ENCODE assay signal across 14 cellular contexts in genomic region chr3:123285066-123285465, GRCh38.
DNase-seq lines count a peak whose midpoint lies in the region; ATAC-seq and TF ChIP-seq lines count a peak whose summit lies in the region.
"Had no signal": no experiment of that assay in that cellular context is flagged by ENCODE, and none has a peak within 500 bp of the region (broad histone marks: within the 10 kb centered on the region; RNA-seq: fewer than 3 reads in every experiment).

No MANE protein-coding gene starts in this region.

- H3K27me3 ChIP-seq in mammary epithelial cell (ENCODE audit: insufficient read depth, low read length) (no peaks in the 10 kb centered on the region), breast epithelium (no peaks in the 10 kb centered on the region), PC-3 (ENCODE audit: low read length) (0 out of 2 replicates have a peak, but pooled peaks cover 9% of the 10 kb centered on the region)
- H3K27me3 ChIP-seq in effector memory CD4-positive, alpha-beta T cell (replicated peaks; ENCODE audit: control insufficient read depth, insufficient read depth, low read length, poor library complexity, severe bottlenecking) = no peaks in the 10 kb centered on the region
- H3K27me3 ChIP-seq: BLaER1, SJSA1 had no signal

- TF ChIP-seq CTCF in mammary epithelial cell (conservative IDR thresholded peaks at IDR 0.05 in 1 of 2, IDR thresholded peaks at IDR 0.05 in 1 of 2; ENCODE audit: extremely low read depth in 1 of 2, insufficient read depth in 1 of 2, low read depth in 1 of 2, low read length in 2 of 2) = no peak
- TF ChIP-seq CTCF in breast epithelium (IDR thresholded peaks at IDR 0.05) = no peak
- TF ChIP-seq CTCF in PC-3 (conservative IDR thresholded peaks at IDR 0.05; ENCODE audit: low read depth, low read length) = no peak

- CTCF ChIA-PET in mammary epithelial cell (lab: Charles Lee; ENCODE audit: low non-redundant PET) (no interaction called here), PC-3 (lab: Charles Lee) (no interaction called here)

- BruUV-seq in mammary epithelial cell (replicated peaks; lab: Mats Ljungman, UMichigan) = no TSS peak
- BruUV-seq in PC-3 (replicated peaks; lab: Mats Ljungman, UMichigan) = no TSS peak

- ATAC-seq in PC-3 (peak; percentile 56), GM19467 (IDR thresholded peaks at IDR 0.05; ENCODE audit: unreplicated experiment) (no peak), GM21737 (IDR thresholded peaks at IDR 0.05; ENCODE audit: unreplicated experiment) (no peak)

- POLR2A ChIA-PET in PC-3 (lab: Charles Lee; ENCODE audit: unreplicated experiment) = interaction anchor here (0.6 kb wide), 1 partner anchor 12 kb away, joined by 4 read pairs; no protein-coding TSS in a partner anchor

- in situ Hi-C loops in mammary epithelial cell (cut with MboI; ENCODE audit: low sequenced_read_pairs in 2 of 2) = no loop called here

- H3K36me3 ChIP-seq in mammary epithelial cell (ENCODE audit: insufficient read depth, low read length) = no peaks in the 10 kb centered on the region
- no peaks in the 10 kb centered on the region for H3K36me3 ChIP-seq in breast epithelium
- H3K36me3 ChIP-seq in PC-3 (ENCODE audit: low read depth, low read length) = no peaks in the 10 kb centered on the region
- H3K36me3 ChIP-seq in effector memory CD4-positive, alpha-beta T cell (ENCODE audit: control insufficient read depth, insufficient read depth, low read length) = no peaks in the 10 kb centered on the region
- H3K36me3 ChIP-seq: BLaER1, SJSA1 had no signal

- H3K9ac ChIP-seq in mammary epithelial cell (ENCODE audit: insufficient read depth, low read length) = no peak overlapping the region
- H3K9ac ChIP-seq in PC-3 (ENCODE audit: low read length) = no peak overlapping the region
- H3K9ac ChIP-seq: BLaER1 had no signal

- no peak for TF ChIP-seq POLR2A in breast epithelium (IDR thresholded peaks at IDR 0.05)

- intact Hi-C loops in mammary epithelial cell (cut with micrococcal nuclease) (no loop called here), breast epithelium (cut with DNase I; ENCODE audit: low total_unique reads) (no loop called here), PC-3 (cut with micrococcal nuclease) (no loop called here)

- no peak overlapping the region for H2AFZ ChIP-seq in mammary epithelial cell (ENCODE audit: low read depth, low read length)
- H2AFZ ChIP-seq in PC-3 (ENCODE audit: low read length) = no peak overlapping the region

- no peak overlapping the region for H3K27ac ChIP-seq in mammary epithelial cell (ENCODE audit: insufficient read depth, low read depth, low read length)
- H3K27ac ChIP-seq in breast epithelium = no peak overlapping the region
- H3K27ac ChIP-seq in PC-3 (ENCODE audit: low read length) = no peak overlapping the region
- peak overlapping the region; percentile 9 for H3K27ac ChIP-seq in caudate nucleus (ENCODE audit: low read depth, low read length)
- no peak overlapping the region for H3K27ac ChIP-seq in effector memory CD4-positive, alpha-beta T cell (ENCODE audit: insufficient read depth, low read length, poor library complexity, severe bottlenecking)
- H3K27ac ChIP-seq: 22Rv1, BLaER1, SJSA1 had no signal

- H3K79me2 ChIP-seq in mammary epithelial cell (ENCODE audit: insufficient read depth, low read length) (no peaks in the 10 kb centered on the region), PC-3 (ENCODE audit: low read length) (no peaks in the 10 kb centered on the region)

- WGBS in mammary epithelial cell (ENCODE audit: low coverage, missing lambda C conversion rate) = 59% methylated on average over 9 of the region's 9 CpGs

- H3K9me2 ChIP-seq in PC-3 (replicated peaks; ENCODE audit: low read length) = no peaks in the 10 kb centered on the region

- H4K20me1 ChIP-seq in mammary epithelial cell (ENCODE audit: insufficient read depth, low read length) (no peaks in the 10 kb centered on the region), PC-3 (ENCODE audit: low read length) (no peaks in the 10 kb centered on the region)

- H3K9me3 ChIP-seq in mammary epithelial cell (replicated peaks; ENCODE audit: insufficient read depth, low read length) = no peaks in the 10 kb centered on the region
- no peaks in the 10 kb centered on the region for H3K9me3 ChIP-seq in breast epithelium
- H3K9me3 ChIP-seq in PC-3 (ENCODE audit: low read length) = no peaks in the 10 kb centered on the region
- no peaks in the 10 kb centered on the region for H3K9me3 ChIP-seq in effector memory CD4-positive, alpha-beta T cell (ENCODE audit: control insufficient read depth, low read length)
- H3K9me3 ChIP-seq: BLaER1, SJSA1 had no signal

- H3K4me3 ChIP-seq in mammary epithelial cell (replicated peaks in 1 of 3; ENCODE audit: insufficient read depth in 1 of 3, low read depth in 2 of 3, low read length in 3 of 3) (no peak overlapping the region), breast epithelium (no peak overlapping the region), PC-3 (ENCODE audit: low read length) (no peak overlapping the region)
- no peak overlapping the region for H3K4me3 ChIP-seq in effector memory CD4-positive, alpha-beta T cell (ENCODE audit: insufficient read depth, low read depth, low read length, poor library complexity, severe bottlenecking)
- H3K4me3 ChIP-seq: BLaER1, SJSA1 had no signal

- peak; percentile 48 for DNase-seq in mammary epithelial cell
- DNase-seq in breast epithelium (ENCODE audit: low spot score in 2 of 2) = no peak
- DNase-seq in PC-3 = peak; percentile 63
- DNase-seq in caudate nucleus (lab: John Stamatoyannopoulos, UW) = no peak
- DNase-seq in renal cortical epithelial cell (ENCODE audit: low read depth) = peak; percentile 2
- no peak for DNase-seq in effector memory CD4-positive, alpha-beta T cell
- DNase-seq: NCI-H1105 treated with DMSO at 0.1 percent for 48 hours, NCI-H1930, NCI-H2171 had no signal

- H3K4me1 ChIP-seq in mammary epithelial cell (ENCODE audit: insufficient read depth, low read length) (peaks cover 9% of the 10 kb centered on the region), breast epithelium (no peaks in the 10 kb centered on the region), PC-3 (ENCODE audit: insufficient read depth, low read length) (peaks cover 13% of the 10 kb centered on the region; the same call in 1 of the 2 replicates)
- H3K4me1 ChIP-seq in effector memory CD4-positive, alpha-beta T cell (ENCODE audit: control insufficient read depth, insufficient read depth, low read length, poor library complexity, severe bottlenecking) = no peaks in the 10 kb centered on the region
- H3K4me1 ChIP-seq: SJSA1 had no signal

- dilution Hi-C loops in mammary epithelial cell (cut with HindIII; ENCODE audit: low sequenced_read_pairs) = no loop called here

- H3K4me2 ChIP-seq in mammary epithelial cell (ENCODE audit: insufficient read depth, low read depth, low read length) (no peak overlapping the region), PC-3 (ENCODE audit: low read length) (no peak overlapping the region)

- no peaks in the 10 kb centered on the region for H3F3A ChIP-seq in PC-3 (ENCODE audit: low read length, unreplicated experiment)

Comparison
In these comparisons a context has a peak if more than half of its experiments do, and no peak if none do; other contexts are left out.
1. DNase-seq: peak in mammary epithelial cell (single experiment), PC-3 (single experiment) and renal cortical epithelial cell (single experiment); none in breast epithelium (0 of 2), caudate nucleus (0 of 61) and effector memory CD4-positive, alpha-beta T cell (0 of 3).